1 cellular context compared by ENCODE assay signal in the genomic region with DNA sequence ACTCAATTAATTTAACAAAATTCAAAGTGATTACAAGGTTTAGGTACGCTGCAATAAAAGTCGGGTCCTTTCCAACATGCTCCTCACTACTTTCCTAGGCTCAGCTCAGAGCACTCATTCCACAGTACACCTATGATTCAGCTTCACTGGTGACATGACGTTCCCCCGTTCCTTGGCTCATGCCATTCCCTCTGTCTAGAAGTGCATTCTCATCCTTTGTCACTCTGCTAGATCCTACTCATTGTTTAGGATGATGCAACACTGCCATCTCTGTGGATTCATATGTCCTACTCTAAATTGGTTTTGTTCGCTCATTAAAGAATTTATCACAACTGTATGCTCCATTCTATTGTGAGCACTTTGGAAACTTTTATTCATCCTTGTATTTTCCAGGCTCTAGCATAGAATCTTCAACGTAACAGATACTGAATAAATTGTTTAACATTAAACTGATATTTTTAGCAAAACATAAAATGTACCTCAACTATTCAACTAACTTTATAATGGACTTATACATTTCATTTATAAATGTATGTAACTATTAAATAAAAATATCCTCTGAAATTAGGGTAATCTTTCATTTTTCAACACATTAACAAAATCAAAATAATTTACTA.
TF ChIP-seq lines count a peak whose summit lies in the region.

No MANE protein-coding gene starts in this region.

TF ChIP-seq in K562, 482 proteins besides CTCF, POLR2A, EP300 and RAD21 (continued from another document and continues in another):
- TF ChIP-seq, protein P1, sequence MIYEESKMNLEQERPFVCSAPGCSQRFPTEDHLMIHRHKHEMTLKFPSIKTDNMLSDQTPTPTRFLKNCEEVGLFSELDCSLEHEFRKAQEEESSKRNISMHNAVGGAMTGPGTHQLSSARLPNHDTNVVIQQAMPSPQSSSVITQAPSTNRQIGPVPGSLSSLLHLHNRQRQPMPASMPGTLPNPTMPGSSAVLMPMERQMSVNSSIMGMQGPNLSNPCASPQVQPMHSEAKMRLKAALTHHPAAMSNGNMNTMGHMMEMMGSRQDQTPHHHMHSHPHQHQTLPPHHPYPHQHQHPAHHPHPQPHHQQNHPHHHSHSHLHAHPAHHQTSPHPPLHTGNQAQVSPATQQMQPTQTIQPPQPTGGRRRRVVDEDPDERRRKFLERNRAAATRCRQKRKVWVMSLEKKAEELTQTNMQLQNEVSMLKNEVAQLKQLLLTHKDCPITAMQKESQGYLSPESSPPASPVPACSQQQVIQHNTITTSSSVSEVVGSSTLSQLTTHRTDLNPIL (CRISPR knock-in tag; IDR thresholded peaks at IDR 0.05): no peak
- TF ChIP-seq BDP1 (IDR thresholded peaks at IDR 0.05; ENCODE audit: insufficient read depth, insufficient read length) (no peak), C11orf30 (IDR thresholded peaks at IDR 0.05; ENCODE audit: low read depth) (peak; percentile 97), SLC30A9 (CRISPR knock-in tag; IDR thresholded peaks at IDR 0.05) (no peak), JUND (IDR thresholded peaks at IDR 0.05; ENCODE audit: borderline replicate concordance, low read depth, low read length) (peak; percentile 94), JUND (tag; IDR thresholded peaks at IDR 0.05; ENCODE audit: borderline replicate concordance, low read depth, low read length) (peak; percentile 97), PRPF4 (IDR thresholded peaks at IDR 0.05; ENCODE audit: insufficient read depth, low read depth, low read length, poor library complexity, severe bottlenecking) (no peak), ETV6 (IDR thresholded peaks at IDR 0.05; ENCODE audit: borderline replicate concordance in 1 of 2, low read depth in 2 of 2, low read length in 1 of 2) (no peak), ETV6 (CRISPR knock-in tag; IDR thresholded peaks at IDR 0.05; ENCODE audit: borderline replicate concordance) (no peak), ZNF274 (IDR thresholded peaks at IDR 0.05; ENCODE audit: borderline replicate concordance, low read depth, low read length) (no peak), TFAM (CRISPR knock-in tag; conservative IDR thresholded peaks at IDR 0.05) (no peak), KAT2B (IDR thresholded peaks at IDR 0.05; ENCODE audit: low read depth, low read length) (no peak), SIN3A (IDR thresholded peaks at IDR 0.05; ENCODE audit: borderline replicate concordance in 2 of 2, control insufficient read depth in 1 of 2, low read depth in 2 of 2, low read length in 2 of 2) (no peak), KDM1A (IDR thresholded peaks at IDR 0.05) (peak; percentile 29 to 47; a peak in 2 of 4 replicates), KDM5B (IDR thresholded peaks at IDR 0.05; ENCODE audit: insufficient replicate concordance, low read depth, low read length) (no peak), ZNF146 (CRISPR knock-in tag; IDR thresholded peaks at IDR 0.05; ENCODE audit: unreplicated experiment) (no peak), RBM14 (IDR thresholded peaks at IDR 0.05; ENCODE audit: borderline replicate concordance, insufficient read depth, low read depth, low read length) (no peak), ETS2 (tag; IDR thresholded peaks at IDR 0.05; ENCODE audit: borderline replicate concordance, poor library complexity, severe bottlenecking) (no peak), FOXA1 (IDR thresholded peaks at IDR 0.05; ENCODE audit: borderline replicate concordance) (no peak), ZKSCAN3 (CRISPR knock-in tag; IDR thresholded peaks at IDR 0.05) (no peak), ZNF324 (CRISPR knock-in tag; IDR thresholded peaks at IDR 0.05) (no peak), ZNF175 (CRISPR knock-in tag; IDR thresholded peaks at IDR 0.05; ENCODE audit: low read depth) (no peak), SRSF3 (IDR thresholded peaks at IDR 0.05; ENCODE audit: insufficient read depth, low read length) (no peak), BRD9 (IDR thresholded peaks at IDR 0.05; ENCODE audit: low read depth, partially characterized antibody) (peak; percentile 86), OTX1 (CRISPR knock-in tag; IDR thresholded peaks at IDR 0.05) (no peak), POLR2G (IDR thresholded peaks at IDR 0.05; ENCODE audit: low read depth, low read length) (no peak), SMC3 (conservative IDR thresholded peaks at IDR 0.05; ENCODE audit: insufficient read depth, low read depth, low read length) (no peak), MCM7 (IDR thresholded peaks at IDR 0.05) (no peak), ZFP36 (IDR thresholded peaks at IDR 0.05; ENCODE audit: low read depth, low read length, partially characterized antibody) (peak; percentile 25), TBP (optimal IDR thresholded peaks at IDR 0.05; ENCODE audit: low read depth, low read length) (no peak), CREB1 (IDR thresholded peaks at IDR 0.05) (no peak), CREB1 (CRISPR knock-in tag; IDR thresholded peaks at IDR 0.05) (no peak), ZNF717 (CRISPR knock-in tag; IDR thresholded peaks at IDR 0.05) (no peak), LARP7 (IDR thresholded peaks at IDR 0.05) (no peak), NR1H2 (CRISPR knock-in tag; IDR thresholded peaks at IDR 0.05) (no peak), ZNF780A (CRISPR knock-in tag; IDR thresholded peaks at IDR 0.05) (no peak), MEIS2 (IDR thresholded peaks at IDR 0.05; ENCODE audit: partially characterized antibody) (peak; percentile 55), NFE2 (IDR thresholded peaks at IDR 0.05; ENCODE audit: low read depth) (peak; percentile 95), HDAC6 (IDR thresholded peaks at IDR 0.05; ENCODE audit: low read depth, low read length) (no peak)
- TF ChIP-seq, protein P2, sequence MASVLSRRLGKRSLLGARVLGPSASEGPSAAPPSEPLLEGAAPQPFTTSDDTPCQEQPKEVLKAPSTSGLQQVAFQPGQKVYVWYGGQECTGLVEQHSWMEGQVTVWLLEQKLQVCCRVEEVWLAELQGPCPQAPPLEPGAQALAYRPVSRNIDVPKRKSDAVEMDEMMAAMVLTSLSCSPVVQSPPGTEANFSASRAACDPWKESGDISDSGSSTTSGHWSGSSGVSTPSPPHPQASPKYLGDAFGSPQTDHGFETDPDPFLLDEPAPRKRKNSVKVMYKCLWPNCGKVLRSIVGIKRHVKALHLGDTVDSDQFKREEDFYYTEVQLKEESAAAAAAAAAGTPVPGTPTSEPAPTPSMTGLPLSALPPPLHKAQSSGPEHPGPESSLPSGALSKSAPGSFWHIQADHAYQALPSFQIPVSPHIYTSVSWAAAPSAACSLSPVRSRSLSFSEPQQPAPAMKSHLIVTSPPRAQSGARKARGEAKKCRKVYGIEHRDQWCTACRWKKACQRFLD (CRISPR knock-in tag; IDR thresholded peaks at IDR 0.05): no peak
- TF ChIP-seq, protein P3, sequence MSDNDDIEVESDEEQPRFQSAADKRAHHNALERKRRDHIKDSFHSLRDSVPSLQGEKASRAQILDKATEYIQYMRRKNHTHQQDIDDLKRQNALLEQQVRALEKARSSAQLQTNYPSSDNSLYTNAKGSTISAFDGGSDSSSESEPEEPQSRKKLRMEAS (CRISPR knock-in tag; IDR thresholded peaks at IDR 0.05): no peak
- TF ChIP-seq, protein P4, sequence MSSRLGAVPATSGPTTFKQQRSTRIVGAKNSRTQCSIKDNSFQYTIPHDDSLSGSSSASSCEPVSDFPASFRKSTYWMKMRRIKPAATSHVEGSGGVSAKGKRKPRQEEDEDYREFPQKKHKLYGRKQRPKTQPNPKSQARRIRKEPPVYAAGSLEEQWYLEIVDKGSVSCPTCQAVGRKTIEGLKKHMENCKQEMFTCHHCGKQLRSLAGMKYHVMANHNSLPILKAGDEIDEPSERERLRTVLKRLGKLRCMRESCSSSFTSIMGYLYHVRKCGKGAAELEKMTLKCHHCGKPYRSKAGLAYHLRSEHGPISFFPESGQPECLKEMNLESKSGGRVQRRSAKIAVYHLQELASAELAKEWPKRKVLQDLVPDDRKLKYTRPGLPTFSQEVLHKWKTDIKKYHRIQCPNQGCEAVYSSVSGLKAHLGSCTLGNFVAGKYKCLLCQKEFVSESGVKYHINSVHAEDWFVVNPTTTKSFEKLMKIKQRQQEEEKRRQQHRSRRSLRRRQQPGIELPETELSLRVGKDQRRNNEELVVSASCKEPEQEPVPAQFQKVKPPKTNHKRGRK (tag; IDR thresholded peaks at IDR 0.05): no peak
- TF ChIP-seq, protein P5, sequence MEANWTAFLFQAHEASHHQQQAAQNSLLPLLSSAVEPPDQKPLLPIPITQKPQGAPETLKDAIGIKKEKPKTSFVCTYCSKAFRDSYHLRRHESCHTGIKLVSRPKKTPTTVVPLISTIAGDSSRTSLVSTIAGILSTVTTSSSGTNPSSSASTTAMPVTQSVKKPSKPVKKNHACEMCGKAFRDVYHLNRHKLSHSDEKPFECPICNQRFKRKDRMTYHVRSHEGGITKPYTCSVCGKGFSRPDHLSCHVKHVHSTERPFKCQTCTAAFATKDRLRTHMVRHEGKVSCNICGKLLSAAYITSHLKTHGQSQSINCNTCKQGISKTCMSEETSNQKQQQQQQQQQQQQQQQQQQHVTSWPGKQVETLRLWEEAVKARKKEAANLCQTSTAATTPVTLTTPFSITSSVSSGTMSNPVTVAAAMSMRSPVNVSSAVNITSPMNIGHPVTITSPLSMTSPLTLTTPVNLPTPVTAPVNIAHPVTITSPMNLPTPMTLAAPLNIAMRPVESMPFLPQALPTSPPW (CRISPR knock-in tag; IDR thresholded peaks at IDR 0.05): no peak
- TF ChIP-seq, protein P6, sequence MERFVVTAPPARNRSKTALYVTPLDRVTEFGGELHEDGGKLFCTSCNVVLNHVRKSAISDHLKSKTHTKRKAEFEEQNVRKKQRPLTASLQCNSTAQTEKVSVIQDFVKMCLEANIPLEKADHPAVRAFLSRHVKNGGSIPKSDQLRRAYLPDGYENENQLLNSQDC (CRISPR knock-in tag; IDR thresholded peaks at IDR 0.05): no peak
- TF ChIP-seq, protein P7, sequence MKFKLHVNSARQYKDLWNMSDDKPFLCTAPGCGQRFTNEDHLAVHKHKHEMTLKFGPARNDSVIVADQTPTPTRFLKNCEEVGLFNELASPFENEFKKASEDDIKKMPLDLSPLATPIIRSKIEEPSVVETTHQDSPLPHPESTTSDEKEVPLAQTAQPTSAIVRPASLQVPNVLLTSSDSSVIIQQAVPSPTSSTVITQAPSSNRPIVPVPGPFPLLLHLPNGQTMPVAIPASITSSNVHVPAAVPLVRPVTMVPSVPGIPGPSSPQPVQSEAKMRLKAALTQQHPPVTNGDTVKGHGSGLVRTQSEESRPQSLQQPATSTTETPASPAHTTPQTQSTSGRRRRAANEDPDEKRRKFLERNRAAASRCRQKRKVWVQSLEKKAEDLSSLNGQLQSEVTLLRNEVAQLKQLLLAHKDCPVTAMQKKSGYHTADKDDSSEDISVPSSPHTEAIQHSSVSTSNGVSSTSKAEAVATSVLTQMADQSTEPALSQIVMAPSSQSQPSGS (CRISPR knock-in tag; IDR thresholded peaks at IDR 0.05): no peak
- TF ChIP-seq, protein P8, sequence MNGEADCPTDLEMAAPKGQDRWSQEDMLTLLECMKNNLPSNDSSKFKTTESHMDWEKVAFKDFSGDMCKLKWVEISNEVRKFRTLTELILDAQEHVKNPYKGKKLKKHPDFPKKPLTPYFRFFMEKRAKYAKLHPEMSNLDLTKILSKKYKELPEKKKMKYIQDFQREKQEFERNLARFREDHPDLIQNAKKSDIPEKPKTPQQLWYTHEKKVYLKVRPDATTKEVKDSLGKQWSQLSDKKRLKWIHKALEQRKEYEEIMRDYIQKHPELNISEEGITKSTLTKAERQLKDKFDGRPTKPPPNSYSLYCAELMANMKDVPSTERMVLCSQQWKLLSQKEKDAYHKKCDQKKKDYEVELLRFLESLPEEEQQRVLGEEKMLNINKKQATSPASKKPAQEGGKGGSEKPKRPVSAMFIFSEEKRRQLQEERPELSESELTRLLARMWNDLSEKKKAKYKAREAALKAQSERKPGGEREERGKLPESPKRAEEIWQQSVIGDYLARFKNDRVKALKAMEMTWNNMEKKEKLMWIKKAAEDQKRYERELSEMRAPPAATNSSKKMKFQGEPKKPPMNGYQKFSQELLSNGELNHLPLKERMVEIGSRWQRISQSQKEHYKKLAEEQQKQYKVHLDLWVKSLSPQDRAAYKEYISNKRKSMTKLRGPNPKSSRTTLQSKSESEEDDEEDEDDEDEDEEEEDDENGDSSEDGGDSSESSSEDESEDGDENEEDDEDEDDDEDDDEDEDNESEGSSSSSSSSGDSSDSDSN (IDR thresholded peaks at IDR 0.05; ENCODE audit: borderline replicate concordance in 1 of 2, low read depth in 2 of 2, low read length in 2 of 2): peak in 1 of 2 experiments; percentile 16; a peak in 1 of 4 replicates
- TF ChIP-seq, protein P9, sequence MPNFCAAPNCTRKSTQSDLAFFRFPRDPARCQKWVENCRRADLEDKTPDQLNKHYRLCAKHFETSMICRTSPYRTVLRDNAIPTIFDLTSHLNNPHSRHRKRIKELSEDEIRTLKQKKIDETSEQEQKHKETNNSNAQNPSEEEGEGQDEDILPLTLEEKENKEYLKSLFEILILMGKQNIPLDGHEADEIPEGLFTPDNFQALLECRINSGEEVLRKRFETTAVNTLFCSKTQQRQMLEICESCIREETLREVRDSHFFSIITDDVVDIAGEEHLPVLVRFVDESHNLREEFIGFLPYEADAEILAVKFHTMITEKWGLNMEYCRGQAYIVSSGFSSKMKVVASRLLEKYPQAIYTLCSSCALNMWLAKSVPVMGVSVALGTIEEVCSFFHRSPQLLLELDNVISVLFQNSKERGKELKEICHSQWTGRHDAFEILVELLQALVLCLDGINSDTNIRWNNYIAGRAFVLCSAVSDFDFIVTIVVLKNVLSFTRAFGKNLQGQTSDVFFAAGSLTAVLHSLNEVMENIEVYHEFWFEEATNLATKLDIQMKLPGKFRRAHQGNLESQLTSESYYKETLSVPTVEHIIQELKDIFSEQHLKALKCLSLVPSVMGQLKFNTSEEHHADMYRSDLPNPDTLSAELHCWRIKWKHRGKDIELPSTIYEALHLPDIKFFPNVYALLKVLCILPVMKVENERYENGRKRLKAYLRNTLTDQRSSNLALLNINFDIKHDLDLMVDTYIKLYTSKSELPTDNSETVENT (CRISPR knock-in tag; IDR thresholded peaks at IDR 0.05): no peak
- TF ChIP-seq, protein P10, sequence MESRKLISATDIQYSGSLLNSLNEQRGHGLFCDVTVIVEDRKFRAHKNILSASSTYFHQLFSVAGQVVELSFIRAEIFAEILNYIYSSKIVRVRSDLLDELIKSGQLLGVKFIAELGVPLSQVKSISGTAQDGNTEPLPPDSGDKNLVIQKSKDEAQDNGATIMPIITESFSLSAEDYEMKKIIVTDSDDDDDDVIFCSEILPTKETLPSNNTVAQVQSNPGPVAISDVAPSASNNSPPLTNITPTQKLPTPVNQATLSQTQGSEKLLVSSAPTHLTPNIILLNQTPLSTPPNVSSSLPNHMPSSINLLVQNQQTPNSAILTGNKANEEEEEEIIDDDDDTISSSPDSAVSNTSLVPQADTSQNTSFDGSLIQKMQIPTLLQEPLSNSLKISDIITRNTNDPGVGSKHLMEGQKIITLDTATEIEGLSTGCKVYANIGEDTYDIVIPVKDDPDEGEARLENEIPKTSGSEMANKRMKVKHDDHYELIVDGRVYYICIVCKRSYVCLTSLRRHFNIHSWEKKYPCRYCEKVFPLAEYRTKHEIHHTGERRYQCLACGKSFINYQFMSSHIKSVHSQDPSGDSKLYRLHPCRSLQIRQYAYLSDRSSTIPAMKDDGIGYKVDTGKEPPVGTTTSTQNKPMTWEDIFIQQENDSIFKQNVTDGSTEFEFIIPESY (CRISPR knock-in tag; IDR thresholded peaks at IDR 0.05): no peak
- TF ChIP-seq, protein P11, sequence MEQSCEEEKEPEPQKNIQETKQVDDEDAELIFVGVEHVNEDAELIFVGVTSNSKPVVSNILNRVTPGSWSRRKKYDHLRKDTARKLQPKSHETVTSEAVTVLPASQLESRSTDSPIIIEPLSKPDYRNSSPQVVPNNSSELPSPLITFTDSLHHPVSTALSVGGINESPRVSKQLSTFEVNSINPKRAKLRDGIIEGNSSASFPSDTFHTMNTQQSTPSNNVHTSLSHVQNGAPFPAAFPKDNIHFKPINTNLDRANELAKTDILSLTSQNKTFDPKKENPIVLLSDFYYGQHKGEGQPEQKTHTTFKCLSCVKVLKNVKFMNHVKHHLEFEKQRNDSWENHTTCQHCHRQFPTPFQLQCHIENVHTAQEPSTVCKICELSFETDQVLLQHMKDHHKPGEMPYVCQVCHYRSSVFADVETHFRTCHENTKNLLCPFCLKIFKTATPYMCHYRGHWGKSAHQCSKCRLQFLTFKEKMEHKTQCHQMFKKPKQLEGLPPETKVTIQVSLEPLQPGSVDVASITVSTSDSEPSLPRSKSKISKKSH (CRISPR knock-in tag; IDR thresholded peaks at IDR 0.05): no peak
